ENCODE assay signal across 13 cellular contexts in the genomic region with DNA sequence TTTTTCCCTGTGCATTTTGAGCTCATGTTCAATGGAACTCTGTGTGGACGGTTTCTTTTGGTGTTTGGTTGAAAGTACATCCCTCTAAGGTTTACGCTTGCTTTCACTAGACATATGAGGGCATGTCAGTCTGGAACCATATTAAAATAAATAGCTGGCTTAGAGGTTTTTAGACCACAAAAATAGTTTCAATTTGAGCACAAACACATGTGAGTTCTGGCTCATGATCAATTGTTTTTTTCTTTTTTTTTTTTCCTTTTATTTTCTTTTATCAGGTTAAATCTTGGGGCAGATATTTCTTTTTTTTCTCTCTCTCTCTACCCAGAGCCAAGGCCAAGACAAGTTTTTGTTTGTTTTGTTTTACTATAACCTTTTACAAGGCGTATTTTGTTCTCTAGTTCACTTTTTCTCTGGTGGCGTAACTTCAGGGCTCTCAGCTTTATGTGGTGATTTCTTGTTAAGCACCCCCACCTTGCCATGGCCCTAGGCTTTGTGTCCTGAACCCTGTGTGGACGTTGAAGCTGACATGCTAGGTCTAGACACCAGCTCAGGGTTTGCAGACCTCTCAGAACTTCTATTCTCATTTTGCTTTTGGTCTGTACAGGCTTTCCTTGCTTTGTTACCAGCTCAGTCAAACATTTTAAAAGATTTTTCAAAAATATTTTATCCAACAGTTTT.
DNase-seq lines count a peak whose midpoint lies in the region; ATAC-seq and TF ChIP-seq lines count a peak whose summit lies in the region.
"Had no signal": no experiment of that assay in that cellular context is flagged by ENCODE, and none has a peak within 500 bp of the region (broad histone marks: within the 10 kb centered on the region; RNA-seq: fewer than 3 reads in every experiment).

No MANE protein-coding gene starts in this region.

- no peak for TF ChIP-seq CTCF in tibial nerve (IDR thresholded peaks at IDR 0.05)

- peaks cover 6% of the 10 kb centered on the region for H3K36me3 Mint-ChIP-seq in effector memory CD8-positive, alpha-beta T cell (ENCODE audit: insufficient read depth)

- no peaks in the 10 kb centered on the region for H3K27me3 ChIP-seq in tibial nerve
- H3K27me3 ChIP-seq: right lobe of liver had no signal

- no peak overlapping the region for H3K27ac ChIP-seq in tibial nerve
- H3K27ac ChIP-seq: right lobe of liver had no signal

- no peaks in the 10 kb centered on the region for H3K27me3 Mint-ChIP-seq in effector memory CD8-positive, alpha-beta T cell

- 53 to 54% methylated on average over 5 of the region's 5 CpGs for WGBS in tibial nerve, 2 donors

- no peaks in the 10 kb centered on the region for H3K9me3 ChIP-seq in tibial nerve
- H3K9me3 ChIP-seq: right lobe of liver had no signal

- no peak for TF ChIP-seq POLR2A in tibial nerve (IDR thresholded peaks at IDR 0.05)

- H3K4me1 Mint-ChIP-seq in effector memory CD8-positive, alpha-beta T cell (ENCODE audit: low read depth in 2 of 2), result peaks cover 18 to 23% of the 10 kb centered on the region in 2 donors

- H3K4me3 ChIP-seq in tibial nerve, result no peak overlapping the region
- H3K4me3 ChIP-seq: right lobe of liver had no signal

- H3K4me3 Mint-ChIP-seq in effector memory CD8-positive, alpha-beta T cell, result peak overlapping the region; percentile 41 to 47

- H3K36me3 ChIP-seq in tibial nerve, result no peaks in the 10 kb centered on the region
- H3K36me3 ChIP-seq: right lobe of liver had no signal

- DNase-seq in effector memory CD8-positive, alpha-beta T cell, result no peak
- no peak for DNase-seq in HuH-7 (ENCODE audit: low spot score)
- no peak for DNase-seq in activated gamma-delta T cell treated with Interleukin-2 at 50 U/mL for 16 hours
- no peak for DNase-seq in hepatic stellate cell (ENCODE audit: low spot score)
- DNase-seq in tibial nerve (ENCODE audit: low spot score in 2 of 2), result no peak
- DNase-seq: activated naive CD4-positive, alpha-beta T cell treated with anti-CD3 and anti-CD28 coated beads, Interleukin-2, amount 50 U/mL, for 16 hours; GF-D8; KG1; right lobe of liver had no signal

- no peaks in the 10 kb centered on the region for H3K9me3 Mint-ChIP-seq in effector memory CD8-positive, alpha-beta T cell

- H3K4me1 ChIP-seq in tibial nerve, result peaks cover 0 to 12% (median 0%) of the 10 kb centered on the region in 4 donors
- H3K4me1 ChIP-seq: right lobe of liver had no signal

- H3K27ac Mint-ChIP-seq in effector memory CD8-positive, alpha-beta T cell, result peak overlapping the region; percentile 19 to 84

- no peak for TF ChIP-seq EP300 in tibial nerve (IDR thresholded peaks at IDR 0.05)

- ATAC-seq in GM18498 (IDR thresholded peaks at IDR 0.05; ENCODE audit: unreplicated experiment) (peak; percentile 70), GM21423 (IDR thresholded peaks at IDR 0.05; ENCODE audit: unreplicated experiment) (peak; percentile 51), HG03342 (IDR thresholded peaks at IDR 0.05; ENCODE audit: unreplicated experiment) (peak; percentile 47)
- ATAC-seq in effector memory CD8-positive, alpha-beta T cell (replicated peaks), result peak; percentile 57
- ATAC-seq: right lobe of liver, Right ventricle myocardium inferior had no signal
